ENCODE assay signal across 9 cellular contexts in genomic region chr1:65525297-65526048, GRCh38.
DNase-seq lines count a peak whose midpoint lies in the region; TF ChIP-seq lines count a peak whose summit lies in the region.
"Had no signal": no experiment of that assay in that cellular context is flagged by ENCODE, and none has a peak within 500 bp of the region (broad histone marks: within the 10 kb centered on the region; RNA-seq: fewer than 3 reads in every experiment).

No MANE protein-coding gene starts in this region.

- CTCF ChIA-PET in CD4-positive, alpha-beta memory T cell (lab: Charles Lee; ENCODE audit: partially characterized antibody): no interaction called here

- TF ChIP-seq CTCF in cardiac muscle cell (IDR thresholded peaks at IDR 0.05; ENCODE audit: low read depth, low read length) (no peak), progenitor cell of endocrine pancreas (IDR thresholded peaks at IDR 0.05; ENCODE audit: unreplicated experiment) (no peak)

- H3K36me3 Mint-ChIP-seq in progenitor cell of endocrine pancreas (ENCODE audit: insufficient read depth): no peaks in the 10 kb centered on the region
- H3K36me3 Mint-ChIP-seq in CD4-positive, alpha-beta memory T cell: peaks cover 0 to 22% of the 10 kb centered on the region in 2 donors

- DNase-seq in D341Med (ENCODE audit: low spot score): peak; percentile 46
- DNase-seq in SK-N-MC (ENCODE audit: low read depth, low spot score): no peak
- DNase-seq in cardiac muscle cell (ENCODE audit: low read depth in 1 of 2, low spot score in 1 of 2): peak; percentile 32 to 51
- DNase-seq in progenitor cell of endocrine pancreas (ENCODE audit: low spot score, unreplicated experiment): peak; percentile 20
- DNase-seq in CD4-positive, alpha-beta memory T cell: no peak
- no peak for DNase-seq in HK-2 (ENCODE audit: unreplicated experiment)
- DNase-seq in amniotic stem cell (lab: John Stamatoyannopoulos, UW): no peak
- DNase-seq in C1 segment of cervical spinal cord (lab: John Stamatoyannopoulos, UW): no peak
- DNase-seq: NCI-H1105 treated with DMSO at 0.1 percent for 48 hours had no signal

- H3K4me3 Mint-ChIP-seq in progenitor cell of endocrine pancreas (ENCODE audit: low read depth): peak overlapping the region; percentile 69
- no peak overlapping the region for H3K4me3 Mint-ChIP-seq in CD4-positive, alpha-beta memory T cell

- no peaks in the 10 kb centered on the region for H3K4me1 ChIP-seq in cardiac muscle cell (ENCODE audit: low read depth)
- H3K4me1 ChIP-seq in CD4-positive, alpha-beta memory T cell (ENCODE audit: insufficient read depth, low read length): no peaks in the 10 kb centered on the region

- H3K27me3 ChIP-seq in cardiac muscle cell: peaks cover 49% of the 10 kb centered on the region
- H3K27me3 ChIP-seq in CD4-positive, alpha-beta memory T cell (ENCODE audit: insufficient read depth, low read length): peaks cover 8% of the 10 kb centered on the region

- POLR2A ChIA-PET in CD4-positive, alpha-beta memory T cell (lab: Charles Lee; ENCODE audit: partially characterized antibody): no interaction called here

- no peaks in the 10 kb centered on the region for H3K9me3 ChIP-seq in SK-N-MC (ENCODE audit: low read depth, low read length)
- no peaks in the 10 kb centered on the region for H3K9me3 ChIP-seq in cardiac muscle cell (ENCODE audit: low read depth)
- no peaks in the 10 kb centered on the region for H3K9me3 ChIP-seq in CD4-positive, alpha-beta memory T cell (ENCODE audit: control insufficient read depth in 1 of 2, low read length in 2 of 2)

- H3K4me3 ChIP-seq in SK-N-MC (peak overlapping the region; percentile 23; the same call in 1 of the 2 replicates), cardiac muscle cell (peak overlapping the region; percentile 39)
- H3K4me3 ChIP-seq in CD4-positive, alpha-beta memory T cell (ENCODE audit: low read length in 2 of 2): no peak overlapping the region

- H3K27ac ChIP-seq in SK-N-MC (no peak overlapping the region), cardiac muscle cell (no peak overlapping the region)
- H3K27ac ChIP-seq in CD4-positive, alpha-beta memory T cell (ENCODE audit: low read depth, low read length): no peak overlapping the region

- intact Hi-C loops in CD4-positive, alpha-beta memory T cell (cut with micrococcal nuclease): no loop called here

- H3K9ac ChIP-seq in SK-N-MC (ENCODE audit: insufficient read length): no peak overlapping the region

- H3K36me3 ChIP-seq in SK-N-MC (ENCODE audit: insufficient read depth, low read length) (no peaks in the 10 kb centered on the region), cardiac muscle cell (no peaks in the 10 kb centered on the region)
- no peaks in the 10 kb centered on the region for H3K36me3 ChIP-seq in CD4-positive, alpha-beta memory T cell (ENCODE audit: insufficient read depth, low read length)

- no peaks in the 10 kb centered on the region for H3K9me3 Mint-ChIP-seq in progenitor cell of endocrine pancreas (ENCODE audit: low read depth)
- H3K9me3 Mint-ChIP-seq in CD4-positive, alpha-beta memory T cell: peaks cover 0 to 7% (median 2%) of the 10 kb centered on the region in 8 donors

- peaks cover 8% of the 10 kb centered on the region for H3K4me1 Mint-ChIP-seq in progenitor cell of endocrine pancreas (ENCODE audit: low read depth)
- H3K4me1 Mint-ChIP-seq in CD4-positive, alpha-beta memory T cell: peaks cover 0 to 5% (median 2%) of the 10 kb centered on the region in 4 donors

- peaks cover 43% of the 10 kb centered on the region for H3K27me3 Mint-ChIP-seq in progenitor cell of endocrine pancreas
- peaks cover 26 to 29% of the 10 kb centered on the region in 2 donors for H3K27me3 Mint-ChIP-seq in CD4-positive, alpha-beta memory T cell

- no peak overlapping the region for H3K27ac Mint-ChIP-seq in progenitor cell of endocrine pancreas
- H3K27ac Mint-ChIP-seq in CD4-positive, alpha-beta memory T cell: no peak overlapping the region

Comparison
In these comparisons a context has a peak if more than half of its experiments do, and no peak if none do; other contexts are left out.
1. DNase-seq: peak in D341Med (single experiment), cardiac muscle cell (2 of 2) and progenitor cell of endocrine pancreas (single experiment); none in SK-N-MC (single experiment), CD4-positive, alpha-beta memory T cell (0 of 5), HK-2 (single experiment), amniotic stem cell (single experiment) and C1 segment of cervical spinal cord (0 of 14).
2. H3K4me3 ChIP-seq: peak in SK-N-MC (single experiment) and cardiac muscle cell (single experiment); none in CD4-positive, alpha-beta memory T cell (0 of 2).